ENCODE assay signal across 14 cellular contexts in the genomic region with DNA sequence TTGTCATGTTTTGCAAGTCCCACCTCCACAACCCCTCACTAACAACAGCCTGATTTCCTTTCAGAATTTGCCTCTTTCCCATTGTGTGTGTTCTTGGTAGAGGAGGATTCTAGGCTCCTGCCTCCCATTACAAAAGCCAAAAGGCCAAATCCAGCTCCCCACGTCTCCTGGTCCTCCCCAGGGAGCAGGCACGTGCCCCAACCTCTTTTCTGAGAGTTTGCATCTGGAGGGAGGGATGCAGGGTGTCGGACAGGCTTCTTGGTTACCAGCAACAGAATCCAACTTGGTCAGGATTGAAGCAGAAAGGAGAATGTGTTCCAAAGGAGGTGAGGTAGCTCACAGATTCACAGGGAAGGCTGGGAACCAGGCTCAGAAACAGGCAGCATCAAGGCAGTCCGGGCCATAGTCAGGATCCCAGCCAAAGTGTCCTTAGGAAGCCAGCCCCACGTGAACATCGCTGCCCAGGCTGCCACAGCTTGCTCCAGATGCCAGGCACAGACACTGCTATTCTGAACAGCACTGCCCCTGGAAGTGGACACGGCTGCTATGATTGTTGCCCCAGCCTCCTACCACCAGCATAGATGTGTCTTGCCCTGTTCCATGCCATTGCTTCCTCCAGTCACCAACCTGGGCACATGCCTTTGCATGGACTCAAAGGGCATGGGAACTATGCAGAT.
DNase-seq lines count a peak whose midpoint lies in the region; TF ChIP-seq lines count a peak whose summit lies in the region.
"Had no signal": no experiment of that assay in that cellular context is flagged by ENCODE, and none has a peak within 500 bp of the region (broad histone marks: within the 10 kb centered on the region; RNA-seq: fewer than 3 reads in every experiment).

No MANE protein-coding gene starts in this region.

- H3K27me3 ChIP-seq in smooth muscle cell (ENCODE audit: low read depth), result no peaks in the 10 kb centered on the region
- H3K27me3 ChIP-seq: right lobe of liver had no signal

- peaks cover 13% of the 10 kb centered on the region for H3K4me1 ChIP-seq in smooth muscle cell (ENCODE audit: low read depth)
- H3K4me1 ChIP-seq: right lobe of liver had no signal

- peaks cover 24% of the 10 kb centered on the region for H3F3A ChIP-seq in smooth muscle cell (ENCODE audit: low read depth)

- H3K9me3 Mint-ChIP-seq in CD14-positive monocyte, result peaks cover 0 to 2% (median 0%) of the 10 kb centered on the region in 7 donors
- H3K9me3 Mint-ChIP-seq: activated naive CD4-positive, alpha-beta T cell treated with anti-CD3 and anti-CD28 coated beads, Interleukin-2, amount 50 U/mL, for 72 hours had no signal

- no peaks in the 10 kb centered on the region for H3K4me1 Mint-ChIP-seq in CD14-positive monocyte
- H3K4me1 Mint-ChIP-seq: B cell had no signal

- H3K4me3 Mint-ChIP-seq in CD14-positive monocyte, result no peak overlapping the region
- H3K4me3 Mint-ChIP-seq: B cell had no signal

- H4K20me1 ChIP-seq in smooth muscle cell (ENCODE audit: low read depth), result no peaks in the 10 kb centered on the region

- WGBS in smooth muscle cell (ENCODE audit: low lambda C conversion rate), result 69% methylated on average over 7 of the region's 7 CpGs

- peak overlapping the region; percentile 73 to 85 for H3K27ac ChIP-seq in coronary artery
- H3K27ac ChIP-seq in smooth muscle cell (ENCODE audit: low read depth), result peak overlapping the region; percentile 89
- H3K27ac ChIP-seq: PC-9, right lobe of liver had no signal

- no peaks in the 10 kb centered on the region for H3K36me3 ChIP-seq in smooth muscle cell (ENCODE audit: low read depth)
- H3K36me3 ChIP-seq: right lobe of liver had no signal

- no peaks in the 10 kb centered on the region for H3K9me3 ChIP-seq in smooth muscle cell (replicated peaks; ENCODE audit: low read depth)
- H3K9me3 ChIP-seq: right lobe of liver had no signal

- TF ChIP-seq CTCF in coronary artery (IDR thresholded peaks at IDR 0.05) (no peak), smooth muscle cell (IDR thresholded peaks at IDR 0.05; ENCODE audit: borderline replicate concordance, insufficient read depth, poor library complexity, severe bottlenecking) (no peak), CD14-positive monocyte (IDR thresholded peaks at IDR 0.05) (no peak)

- peaks cover 3 to 4% (median 3%) of the 10 kb centered on the region in 3 donors for H3K27me3 Mint-ChIP-seq in CD14-positive monocyte (ENCODE audit: low read depth in 3 of 3)

- in situ Hi-C loops in G401 (cut with HindIII; ENCODE audit: low sequenced_read_pairs), result no loop called here

- H2AFZ ChIP-seq in smooth muscle cell (ENCODE audit: low read depth), result no peak overlapping the region
- H2AFZ ChIP-seq: PC-9 had no signal

- H3K4me2 ChIP-seq in smooth muscle cell, result peak overlapping the region; percentile 14
- H3K4me2 ChIP-seq: PC-9 had no signal

- peak; percentile 13 for DNase-seq in G401 (ENCODE audit: low spot score)
- DNase-seq in coronary artery (ENCODE audit: low spot score), result no peak
- peak; percentile 33 for DNase-seq in medulla oblongata (ENCODE audit: extremely low spot score)
- DNase-seq in smooth muscle cell (lab: John Stamatoyannopoulos, UW; ENCODE audit: unreplicated experiment), result no peak
- DNase-seq in CD14-positive monocyte (ENCODE audit: low spot score), result no peak
- DNase-seq in middle frontal gyrus (ENCODE audit: extremely low spot score, low spot score), result no peak
- no peak for DNase-seq in superior temporal gyrus (ENCODE audit: extremely low spot score)
- DNase-seq in cortex of kidney (lab: John Stamatoyannopoulos, UW), result no peak
- DNase-seq: activated CD8-positive, alpha-beta memory T cell treated with anti-CD3 and anti-CD28 coated beads for 24 hours; effector CD4-positive, alpha-beta T cell; right lobe of liver had no signal

- H3K36me3 Mint-ChIP-seq in CD14-positive monocyte, result no peaks in the 10 kb centered on the region
- H3K36me3 Mint-ChIP-seq: activated naive CD4-positive, alpha-beta T cell treated with anti-CD3 and anti-CD28 coated beads, Interleukin-2, amount 50 U/mL, for 72 hours had no signal

- H3K4me3 ChIP-seq in coronary artery, result no peak overlapping the region
- H3K4me3 ChIP-seq in smooth muscle cell, result no peak overlapping the region
- H3K4me3 ChIP-seq: PC-9, right lobe of liver had no signal

- H3K79me2 ChIP-seq in smooth muscle cell (ENCODE audit: low read depth), result no peaks in the 10 kb centered on the region

- no peak overlapping the region for H3K27ac Mint-ChIP-seq in CD14-positive monocyte
- H3K27ac Mint-ChIP-seq: activated naive CD4-positive, alpha-beta T cell treated with anti-CD3 and anti-CD28 coated beads, Interleukin-2, amount 50 U/mL, for 72 hours; B cell had no signal

- H3K9ac ChIP-seq in smooth muscle cell (ENCODE audit: low read depth), result peak overlapping the region; percentile 17

- intact Hi-C loops in CD14-positive monocyte (cut with micrococcal nuclease), result no loop called here

Comparison
In these comparisons a context has a peak if more than half of its experiments do, and no peak if none do; other contexts are left out.
1. DNase-seq: peak in G401 (single experiment) and medulla oblongata (single experiment); none in coronary artery (single experiment), smooth muscle cell (single experiment), CD14-positive monocyte (single experiment), middle frontal gyrus (single experiment), superior temporal gyrus (single experiment) and cortex of kidney (single experiment).